In the genomic region with DNA sequence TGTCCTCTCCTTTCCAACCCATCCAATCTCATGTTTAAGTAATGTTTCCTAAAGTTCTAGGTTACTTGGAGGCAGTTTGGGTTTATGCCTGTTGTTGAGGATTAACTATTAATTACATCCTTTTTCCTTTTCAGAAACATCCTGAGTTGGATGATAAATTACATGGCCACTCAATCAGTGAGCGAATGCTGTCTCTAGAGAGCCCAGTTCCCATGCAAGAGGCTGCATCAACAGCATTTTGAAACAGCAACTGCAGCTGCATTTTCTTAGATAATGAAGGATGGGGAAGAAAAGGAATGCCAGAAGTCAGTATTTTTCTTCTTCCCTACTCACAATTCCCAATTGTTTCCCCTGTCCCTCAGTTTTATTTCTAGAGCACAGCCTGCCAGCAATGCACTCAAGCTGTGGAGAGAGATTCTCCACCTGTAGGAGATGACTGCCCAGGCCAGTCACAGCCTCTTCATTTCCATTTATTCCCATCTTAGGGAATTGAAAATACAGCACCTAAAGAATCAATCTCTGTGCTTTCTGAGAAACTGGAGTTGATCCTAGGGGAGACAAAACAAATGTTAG, we compare ENCODE assay signal across 25 cellular contexts. TPM values are rescaled to one million over a fixed set of nuclear protein-coding genes. Genes with fewer than 3 reads are reported as not detected.
"Had no signal": no experiment of that assay in that cellular context is flagged by ENCODE, and none has a peak within 500 bp of the region (broad histone marks: within the 10 kb centered on the region; RNA-seq: fewer than 3 reads in every experiment).

No MANE protein-coding gene starts in this region.

- H3K36me3 Mint-ChIP-seq: immature natural killer cell; naive B cell; natural killer cell; neural progenitor cell; stimulated activated effector memory CD8-positive, alpha-beta T cell treated with anti-CD3 and anti-CD28 coated beads, Interleukin-12 subunit alpha, Interleukin-12 subunit beta, amount 100 ng/mL, for 72 hours had no signal

- H3K9me3 ChIP-seq: lower lobe of right lung, neutrophil, psoas muscle, spleen, suprapubic skin, thoracic aorta, tibial artery, upper lobe of right lung had no signal

- H3K36me3 ChIP-seq: lower lobe of right lung, neural progenitor cell, neutrophil, spleen, suprapubic skin, thoracic aorta, tibial artery, upper lobe of right lung had no signal

- H3K27ac ChIP-seq: lower lobe of right lung, neural progenitor cell, neutrophil, parathyroid adenoma, psoas muscle, spleen, suprapubic skin, thoracic aorta, tibial artery, upper lobe of right lung had no signal

- H3K4me1 ChIP-seq: neural progenitor cell, parathyroid adenoma, psoas muscle, spleen, suprapubic skin, tibial artery, upper lobe of right lung had no signal

- H3K4me1 Mint-ChIP-seq: immature natural killer cell; naive B cell; natural killer cell; nephron progenitor cell; neural progenitor cell; stimulated activated effector memory CD8-positive, alpha-beta T cell treated with anti-CD3 and anti-CD28 coated beads, Interleukin-12 subunit alpha, Interleukin-12 subunit beta, amount 100 ng/mL, for 72 hours had no signal

- H3K4me3 Mint-ChIP-seq: immature natural killer cell; naive B cell; natural killer cell; nephron progenitor cell; neural progenitor cell; stimulated activated effector memory CD8-positive, alpha-beta T cell treated with anti-CD3 and anti-CD28 coated beads, Interleukin-12 subunit alpha, Interleukin-12 subunit beta, amount 100 ng/mL, for 72 hours; stimulated activated naive CD8-positive, alpha-beta T cell treated with anti-CD3 and anti-CD28 coated beads, Interleukin-15, Interleukin-2, amounts not matched to agents 100 ng/mL and 50 ng/mL, for 24 hours had no signal

- H3K9me3 Mint-ChIP-seq: naive B cell; nephron progenitor cell; neural progenitor cell; stimulated activated naive CD8-positive, alpha-beta T cell treated with anti-CD3 and anti-CD28 coated beads, Interleukin-15, Interleukin-2, amounts not matched to agents 100 ng/mL and 50 ng/mL, for 24 hours had no signal

- H3K4me3 ChIP-seq: lower lobe of right lung, neural progenitor cell, psoas muscle, spleen, suprapubic skin, thoracic aorta, tibial artery, upper lobe of right lung had no signal

- H3K27me3 Mint-ChIP-seq: naive B cell; stimulated activated naive CD8-positive, alpha-beta T cell treated with anti-CD3 and anti-CD28 coated beads, Interleukin-15, Interleukin-2, amounts not matched to agents 100 ng/mL and 50 ng/mL, for 24 hours had no signal

- DNase-seq: hippocampal formation; immature natural killer cell; kidney; lower lobe of right lung; mammary epithelial cell; mesenchymal stem cell; naive B cell; natural killer cell; nephron progenitor cell; occipital lobe; psoas muscle; small intestine; spleen; stimulated activated CD4-positive, alpha-beta T cell treated with anti-CD3 and anti-CD28 coated beads, Interleukin-4, amount 100 ng/mL, for 24 hours; stimulated activated naive CD4-positive, alpha-beta T cell; tibial artery; trophoblast cell; upper lobe of right lung had no signal

- H3K27ac Mint-ChIP-seq: immature natural killer cell; natural killer cell; nephron progenitor cell; neural progenitor cell; stimulated activated effector memory CD8-positive, alpha-beta T cell treated with anti-CD3 and anti-CD28 coated beads, Interleukin-12 subunit alpha, Interleukin-12 subunit beta, amount 100 ng/mL, for 72 hours; stimulated activated naive CD8-positive, alpha-beta T cell treated with anti-CD3 and anti-CD28 coated beads, Interleukin-15, Interleukin-2, amounts not matched to agents 100 ng/mL and 50 ng/mL, for 24 hours had no signal

- ATAC-seq: lower lobe of right lung; natural killer cell; psoas muscle; stimulated activated effector memory CD8-positive, alpha-beta T cell treated with anti-CD3 and anti-CD28 coated beads, Interleukin-12 subunit alpha, Interleukin-12 subunit beta, amount 100 ng/mL, for 72 hours; upper lobe of right lung had no signal

- H3K27me3 ChIP-seq: neural progenitor cell, neutrophil, spleen, suprapubic skin, tibial artery, upper lobe of right lung had no signal

RNA-seq across cellular contexts. Expression of gene SCN7A, which starts 6.9 kb away (rescaled TPM):
- total RNA-seq: mammary epithelial cell, natural killer cell had no signal
- polyA plus RNA-seq: immature natural killer cell, mammary epithelial cell had no signal
